ENCODE assay signal across 8 cellular contexts in genomic region chr19:12983091-12983490, GRCh38. TPM values are rescaled to one million over a fixed set of nuclear protein-coding genes. Genes with fewer than 3 reads are reported as not detected.
A peak's percentile ranks its signal among the peaks of the same experiment; 100 is the strongest.
DNase-seq lines count a peak whose midpoint lies in the region; ATAC-seq, FAIRE-seq and TF ChIP-seq lines count a peak whose summit lies in the region.
"Had no signal": no experiment of that assay in that cellular context is flagged by ENCODE, and none has a peak within 500 bp of the region (broad histone marks: within the 10 kb centered on the region; RNA-seq: fewer than 3 reads in every experiment).

No MANE protein-coding gene starts in this region.

- POLR2A ChIA-PET in HEK293 (lab: Yijun Ruan, JAX) (interaction anchor here (0.7 kb wide), 1 partner anchor 180 kb away, joined by 3 read pairs; no protein-coding TSS in a partner anchor), GM12878 (lab: Charles Lee) (no interaction called here)

- no peaks in the 10 kb centered on the region for H3K79me2 ChIP-seq in GM12878 (ENCODE audit: control insufficient read depth, insufficient read depth, low read length)

- H3K36me3 ChIP-seq in HEK293 (ENCODE audit: control insufficient read depth in 2 of 2, insufficient read depth in 1 of 2, low read length in 2 of 2) (no peaks in the 10 kb centered on the region), GM12878 (ENCODE audit: control insufficient read depth in 2 of 2, insufficient read depth in 2 of 2, low read length in 1 of 2) (no peaks in the 10 kb centered on the region), prostate gland (no peaks in the 10 kb centered on the region)

- H3K9me3 ChIP-seq in HEK293 (ENCODE audit: control insufficient read depth, insufficient read depth, low read depth, low read length) (no peaks in the 10 kb centered on the region), GM12878 (replicated peaks; ENCODE audit: control insufficient read depth, insufficient read depth, low read length) (no peaks in the 10 kb centered on the region), prostate gland (no peaks in the 10 kb centered on the region)

- H3K9me3 Mint-ChIP-seq in activated T-cell treated with anti-CD3 and anti-CD28 coated beads, Interleukin-2, amount 50 U/mL, for 4 hours, result no peaks in the 10 kb centered on the region
- H3K9me3 Mint-ChIP-seq: dendritic cell treated with granulocyte-macrophage colony-stimulating factor and Interleukin-4, amounts not matched to agents 40 ng/mL and 50 ng/mL, for 4 days had no signal

- H3K4me1 ChIP-seq in HEK293 (ENCODE audit: control insufficient read depth, insufficient read depth, low read length), result no peaks in the 10 kb centered on the region
- H3K4me1 ChIP-seq in GM12878 (ENCODE audit: control insufficient read depth, insufficient read depth, low read length), result no peaks in the 10 kb centered on the region; the same call in 1 of the 2 replicates
- H3K4me1 ChIP-seq in prostate gland (replicated peaks), result no peaks in the 10 kb centered on the region

- ATAC-seq in GM12878, result no peak
- no peak for ATAC-seq in activated T-cell treated with anti-CD3 and anti-CD28 coated beads, Interleukin-2, amount 50 U/mL, for 4 hours
- no peak for ATAC-seq in HG03442 (IDR thresholded peaks at IDR 0.05; ENCODE audit: unreplicated experiment)

- H3K4me3 Mint-ChIP-seq in activated T-cell treated with anti-CD3 and anti-CD28 coated beads, Interleukin-2, amount 50 U/mL, for 4 hours, result no peak overlapping the region
- H3K4me3 Mint-ChIP-seq: dendritic cell treated with granulocyte-macrophage colony-stimulating factor and Interleukin-4, amounts not matched to agents 40 ng/mL and 50 ng/mL, for 4 days had no signal

- BruUV-seq in GM12878 (replicated peaks; lab: Mats Ljungman, UMichigan), result no TSS peak

- TF ChIP-seq POLR2A in GM12878 (IDR thresholded peaks at IDR 0.05; ENCODE audit: low read depth, low read length) (no peak), prostate gland (IDR thresholded peaks at IDR 0.05) (no peak)

- in situ Hi-C loops in GM12878 (cut with MboI), result no loop called here

- TF ChIP-seq RAD21 in GM12878 (IDR thresholded peaks at IDR 0.05; ENCODE audit: insufficient read depth, low read depth, low read length), result no peak

- H3K4me3 ChIP-seq in HEK293 (ENCODE audit: low read depth, low read length) (peak overlapping the region; percentile 16), GM12878 (0 out of 2 replicates have a peak overlapping the region, but pooled peaks have one; percentile 16), prostate gland (peak overlapping the region; percentile 18 to 26)

- no peaks in the 10 kb centered on the region for H3K36me3 Mint-ChIP-seq in activated T-cell treated with anti-CD3 and anti-CD28 coated beads, Interleukin-2, amount 50 U/mL, for 4 hours (ENCODE audit: insufficient read depth)

- CTCF ChIA-PET in HEK293 (lab: Yijun Ruan, JAX), result interaction anchor here (0.6 to 13.3 kb wide), 11 partner anchors 18 to 633 kb away, joined by 3 to 274 read pairs (median 4); no protein-coding TSS in a partner anchor
- CTCF ChIA-PET in GM12878 (lab: Yijun Ruan, JAX), result interaction anchor here (0.5 to 13.5 kb wide), 7 partner anchors 18 to 360 kb away, joined by 3 to 247 read pairs (median 6); no protein-coding TSS in a partner anchor

- H3K27me3 Mint-ChIP-seq in activated T-cell treated with anti-CD3 and anti-CD28 coated beads, Interleukin-2, amount 50 U/mL, for 4 hours (ENCODE audit: low read depth), result peaks cover 8% of the 10 kb centered on the region

- no peak for DNase-seq in GM12878 (ENCODE audit: low read depth, low spot score)
- no peak for DNase-seq in prostate gland (ENCODE audit: low spot score)
- DNase-seq in activated T-cell treated with anti-CD3 and anti-CD28 coated beads, Interleukin-2, amount 50 U/mL, for 4 hours, result no peak
- DNase-seq in DMS114 treated with DMSO at 0.1 percent for 48 hours (lab: John Stamatoyannopoulos, UW; ENCODE audit: unreplicated experiment), result no peak

- TF ChIP-seq CTCF in HEK293 (tag by site-specific recombination; IDR thresholded peaks at IDR 0.05) (no peak), GM12878 (IDR thresholded peaks at IDR 0.05 in 2 of 3, conservative IDR thresholded peaks at IDR 0.05 in 1 of 3; ENCODE audit: control insufficient read depth in 2 of 3, extremely low read depth in 1 of 3, insufficient read depth in 1 of 3, low read depth in 3 of 3, low read length in 3 of 3) (no peak), prostate gland (IDR thresholded peaks at IDR 0.05) (no peak)

- H3K27me3 ChIP-seq in GM12878 (replicated peaks in 1 of 2; ENCODE audit: control insufficient read depth in 2 of 2, insufficient read depth in 2 of 2, low read length in 1 of 2), result peaks cover 0 to 3% of the 10 kb centered on the region in 2 experiments; a peak in 1 of 4 replicates
- no peaks in the 10 kb centered on the region for H3K27me3 ChIP-seq in prostate gland (replicated peaks; ENCODE audit: insufficient read depth)

- SMC1A ChIA-PET in GM12878 (lab: Charles Lee; ENCODE audit: uncharacterized antibody, unreplicated experiment), result no interaction called here

- H3K4me2 ChIP-seq in GM12878 (ENCODE audit: control insufficient read depth, insufficient read depth), result peak overlapping the region; percentile 33; the same call in 1 of the 2 replicates

- RAD21 ChIA-PET in GM12878 (lab: Charles Lee; ENCODE audit: unreplicated experiment), result no interaction called here

- H3K9ac ChIP-seq in GM12878 (ENCODE audit: control insufficient read depth, insufficient read depth, low read length), result no peak overlapping the region

- FAIRE-seq in GM12878 (lab: Jason Lieb, UNC), result no peak

- intact Hi-C loops in GM12878 (cut with micrococcal nuclease; ENCODE audit: unreplicated experiment), result no loop called here
- intact Hi-C loops in prostate gland (cut with DNase I), result loop anchor here (1.0 to 2.0 kb wide), 2 partner anchors 78 to 110 kb away; no protein-coding TSS in a partner anchor

- H3K27ac ChIP-seq in HEK293 (ENCODE audit: extremely low read depth, low read depth, low read length) (no peak overlapping the region), GM12878 (ENCODE audit: control insufficient read depth, insufficient read depth) (no peak overlapping the region), prostate gland (peak overlapping the region in 1 of 2 donors; percentile 47)

- no peak for TF ChIP-seq EP300 in GM12878 (IDR thresholded peaks at IDR 0.05; ENCODE audit: borderline replicate concordance in 1 of 2, control insufficient read depth in 1 of 2, low read depth in 2 of 2, low read length in 2 of 2)

- H2AFZ ChIP-seq in GM12878 (ENCODE audit: control insufficient read depth, low read depth, low read length), result no peak overlapping the region

- no peaks in the 10 kb centered on the region for H4K20me1 ChIP-seq in GM12878 (ENCODE audit: control insufficient read depth, insufficient read depth)

- WGBS in GM12878 (ENCODE audit: insufficient coverage, insufficient replicate concordance, low lambda C conversion rate, missing lambda C conversion rate), result 38% methylated on average over 10 of the region's 10 CpGs
- 55% methylated on average over 10 of the region's 10 CpGs for WGBS in prostate gland

- peaks cover 5% of the 10 kb centered on the region for H3K4me1 Mint-ChIP-seq in activated T-cell treated with anti-CD3 and anti-CD28 coated beads, Interleukin-2, amount 50 U/mL, for 4 hours (ENCODE audit: low read depth)

RNA-seq across cellular contexts. Expression of gene NFIX, which starts 12.2 kb away (rescaled TPM):
- total RNA-seq in GM12878 (2013; cell fraction: nucleolus; rRNA removed), result 1.3 and 1.6 TPM in 2 replicates
- 0.22 and 0.28 TPM in 2 replicates for total RNA-seq in GM12878 (2014; rRNA removed)
- total RNA-seq in GM12878 (2014; rRNA removed; fragmentation: Illumina TruSeq; extraction: Trizol), result 0.13 and 0.18 TPM in 2 replicates
- 2.2 and 2.9 TPM in 2 replicates for total RNA-seq in GM12878 (2021)
- polyA plus RNA-seq in GM12878 (2011; ENCODE audit: low read depth), result not detected
- polyA plus RNA-seq in GM12878 (2011; rRNA removed), result 0.19 and 0.88 TPM in 2 replicates
- polyA plus RNA-seq in GM12878 (2011; cell fraction: cytosol; rRNA removed), result 0.49 and 0.70 TPM in 2 replicates
- 1.3 and 2.0 TPM in 2 replicates for polyA plus RNA-seq in GM12878 (2011; cell fraction: nucleus; rRNA removed)
- 0.41 and 0.57 TPM in 2 replicates for polyA plus RNA-seq in GM12878 (2012)
- polyA plus RNA-seq in GM12878 (2014; fragmentation: Illumina TruSeq; extraction: Trizol), result 0.22 and 0.28 TPM in 2 replicates
- polyA plus RNA-seq in GM12878 (2014; fragmentation: Nextera tagmentation; extraction: Ambion mirVana), result under 1 TPM; 0.02 TPM
- polyA plus RNA-seq in GM12878 (2014; rRNA removed), result 0.32 and 0.94 TPM in 2 replicates
- polyA plus RNA-seq in GM12878 (2016; fragmentation: Nextera tagmentation; extraction: Ambion mirVana), result under 1 TPM; 0.20 to 0.49 TPM
- polyA minus RNA-seq in GM12878 (2011; rRNA and poly(A)+ RNA removed), result 0.29 and 1.1 TPM in 2 replicates
- polyA minus RNA-seq in GM12878 (2011; cell fraction: cytosol; rRNA and poly(A)+ RNA removed), result 0.94 TPM in 1 of 2 replicates, not detected in the other
- polyA minus RNA-seq in GM12878 (2011; cell fraction: nucleus; rRNA and poly(A)+ RNA removed), result 1.6 and 2.1 TPM in 2 replicates
- total RNA-seq in prostate gland, result 100 to 1,000 TPM; 185 to 286 TPM
- total RNA-seq in activated T-cell treated with anti-CD3 and anti-CD28 coated beads, Interleukin-2, amount 50 U/mL, for 4 hours, result 10 to 100 TPM; 11.1 to 20.4 (median 16.1) TPM

RNA-seq across cellular contexts. Expression of gene DAND5, which starts 13.7 kb away (rescaled TPM):
- 0.24 and 0.27 TPM in 2 replicates for total RNA-seq in GM12878 (2013; cell fraction: nucleolus; rRNA removed)
- total RNA-seq in GM12878 (2014; rRNA removed), result 0.06 TPM in 1 of 2 replicates, not detected in the other
- total RNA-seq in GM12878 (2014; rRNA removed; fragmentation: Illumina TruSeq; extraction: Trizol), result not detected in 2 replicates
- 0.11 and 0.15 TPM in 2 replicates for total RNA-seq in GM12878 (2021)
- not detected for polyA plus RNA-seq in GM12878 (2011; ENCODE audit: low read depth)
- 0.04 TPM in 1 of 2 replicates, not detected in the other for polyA plus RNA-seq in GM12878 (2011; rRNA removed)
- 0.03 and 0.07 TPM in 2 replicates for polyA plus RNA-seq in GM12878 (2011; cell fraction: cytosol; rRNA removed)
- polyA plus RNA-seq in GM12878 (2011; cell fraction: nucleus; rRNA removed), result 0.06 and 0.18 TPM in 2 replicates
- 0.06 and 0.14 TPM in 2 replicates for polyA plus RNA-seq in GM12878 (2012)
- 0.10 TPM in 1 of 2 replicates, not detected in the other for polyA plus RNA-seq in GM12878 (2014; fragmentation: Illumina TruSeq; extraction: Trizol)
- under 1 TPM in 1 of 2 experiments, not detected in 1; 0.15 TPM for polyA plus RNA-seq in GM12878 (2014; fragmentation: Nextera tagmentation; extraction: Ambion mirVana)
- polyA plus RNA-seq in GM12878 (2014; rRNA removed), result 0.12 TPM in 1 of 2 replicates, not detected in the other
- polyA plus RNA-seq in GM12878 (2016; fragmentation: Nextera tagmentation; extraction: Ambion mirVana), result under 1 TPM in 1 of 2 experiments, not detected in 1; 0.10 TPM
- not detected in 2 replicates for polyA minus RNA-seq in GM12878 (2011; rRNA and poly(A)+ RNA removed)
- polyA minus RNA-seq in GM12878 (2011; cell fraction: cytosol; rRNA and poly(A)+ RNA removed), result not detected in 2 replicates
- not detected in 2 replicates for polyA minus RNA-seq in GM12878 (2011; cell fraction: nucleus; rRNA and poly(A)+ RNA removed)
- total RNA-seq in prostate gland, result 1 to 10 TPM in 1 of 2 donors, not detected in 1; 1.8 TPM
- not detected for total RNA-seq in activated T-cell treated with anti-CD3 and anti-CD28 coated beads, Interleukin-2, amount 50 U/mL, for 4 hours
- total RNA-seq: mesenteric fat pad had no signal

RNA-seq across cellular contexts. Expression of gene GADD45GIP1, which starts 26.1 kb away (rescaled TPM):
- total RNA-seq in GM12878 (2013; cell fraction: nucleolus; rRNA removed), result 4.0 and 4.6 TPM in 2 replicates
- total RNA-seq in GM12878 (2014; rRNA removed) (37.6 and 56.4 TPM in 2 replicates), GM12878 (2014; rRNA removed; fragmentation: Illumina TruSeq; extraction: Trizol) (17.6 and 19.2 TPM in 2 replicates), GM12878 (2021) (35.0 and 35.4 TPM in 2 replicates), prostate gland (10 to 100 TPM; 29.9 to 58.7 TPM)
- 6.0 TPM for polyA plus RNA-seq in GM12878 (2011; ENCODE audit: low read depth)
- polyA plus RNA-seq in GM12878 (2011; rRNA removed) (17.7 and 25.3 TPM in 2 replicates), GM12878 (2014; fragmentation: Illumina TruSeq; extraction: Trizol) (1.00 and 6.4 TPM in 2 replicates), GM12878 (2014; fragmentation: Nextera tagmentation; extraction: Ambion mirVana) (10 to 100 TPM in 1 of 2 experiments, 1 to 10 TPM in 1; 5.1 to 13.4 TPM), GM12878 (2014; rRNA removed) (58.1 and 68.0 TPM in 2 replicates), GM12878 (2016; fragmentation: Nextera tagmentation; extraction: Ambion mirVana) (100 to 1,000 TPM; 124 to 136 TPM)
- polyA plus RNA-seq in GM12878 (2011; cell fraction: cytosol; rRNA removed), result 30.0 and 57.0 TPM in 2 replicates
- polyA plus RNA-seq in GM12878 (2011; cell fraction: nucleus; rRNA removed), result 19.1 and 26.2 TPM in 2 replicates
- polyA plus RNA-seq in GM12878 (2012), result 22.5 and 26.2 TPM in 2 replicates
- 2.2 and 6.9 TPM in 2 replicates for polyA minus RNA-seq in GM12878 (2011; rRNA and poly(A)+ RNA removed)
- 6.0 and 7.7 TPM in 2 replicates for polyA minus RNA-seq in GM12878 (2011; cell fraction: cytosol; rRNA and poly(A)+ RNA removed)
- 3.3 and 4.9 TPM in 2 replicates for polyA minus RNA-seq in GM12878 (2011; cell fraction: nucleus; rRNA and poly(A)+ RNA removed)
- 10 to 100 TPM; 60.5 to 65.2 (median 61.8) TPM for total RNA-seq in activated T-cell treated with anti-CD3 and anti-CD28 coated beads, Interleukin-2, amount 50 U/mL, for 4 hours

RNA-seq across cellular contexts. Expression of gene RAD23A, which starts 37.4 kb away (rescaled TPM):
- 44.3 and 50.3 TPM in 2 replicates for total RNA-seq in GM12878 (2013; cell fraction: nucleolus; rRNA removed)
- 158 TPM in 2 replicates for total RNA-seq in GM12878 (2014; rRNA removed)
- total RNA-seq in GM12878 (2014; rRNA removed; fragmentation: Illumina TruSeq; extraction: Trizol), result 84.3 and 95.4 TPM in 2 replicates
- 133 and 138 TPM in 2 replicates for total RNA-seq in GM12878 (2021)
- 41.1 TPM for polyA plus RNA-seq in GM12878 (2011; ENCODE audit: low read depth)
- polyA plus RNA-seq in GM12878 (2011; rRNA removed), result 23.1 and 37.9 TPM in 2 replicates
- 103 and 123 TPM in 2 replicates for polyA plus RNA-seq in GM12878 (2011; cell fraction: cytosol; rRNA removed)
- polyA plus RNA-seq in GM12878 (2011; cell fraction: nucleus; rRNA removed), result 73.1 and 88.3 TPM in 2 replicates
- polyA plus RNA-seq in GM12878 (2012), result 119 and 125 TPM in 2 replicates
- polyA plus RNA-seq in GM12878 (2014; fragmentation: Illumina TruSeq; extraction: Trizol), result 70.5 and 104 TPM in 2 replicates
- 10 to 100 TPM in 1 of 2 experiments, 1 to 10 TPM in 1; 8.8 to 33.5 TPM for polyA plus RNA-seq in GM12878 (2014; fragmentation: Nextera tagmentation; extraction: Ambion mirVana)
- 135 and 153 TPM in 2 replicates for polyA plus RNA-seq in GM12878 (2014; rRNA removed)
- polyA plus RNA-seq in GM12878 (2016; fragmentation: Nextera tagmentation; extraction: Ambion mirVana), result 100 to 1,000 TPM; 196 to 198 TPM
- 38.4 and 68.4 TPM in 2 replicates for polyA minus RNA-seq in GM12878 (2011; rRNA and poly(A)+ RNA removed)
- 66.6 and 75.7 TPM in 2 replicates for polyA minus RNA-seq in GM12878 (2011; cell fraction: cytosol; rRNA and poly(A)+ RNA removed)
- polyA minus RNA-seq in GM12878 (2011; cell fraction: nucleus; rRNA and poly(A)+ RNA removed), result 13.5 and 29.3 TPM in 2 replicates
- 100 to 1,000 TPM; 113 to 145 TPM for total RNA-seq in prostate gland
- 100 to 1,000 TPM; 256 to 265 (median 264) TPM for total RNA-seq in activated T-cell treated with anti-CD3 and anti-CD28 coated beads, Interleukin-2, amount 50 U/mL, for 4 hours

RNA-seq across cellular contexts. Expression of gene CALR, which starts 44.7 kb away (rescaled TPM):
- 351 and 375 TPM in 2 replicates for total RNA-seq in GM12878 (2013; cell fraction: nucleolus; rRNA removed)
- total RNA-seq in GM12878 (2014; rRNA removed), result 824 and 916 TPM in 2 replicates
- total RNA-seq in GM12878 (2014; rRNA removed; fragmentation: Illumina TruSeq; extraction: Trizol), result 719 and 809 TPM in 2 replicates
- total RNA-seq in GM12878 (2021), result 891 and 983 TPM in 2 replicates
- polyA plus RNA-seq in GM12878 (2011; ENCODE audit: low read depth), result 350 TPM
- polyA plus RNA-seq in GM12878 (2011; rRNA removed), result 360 and 518 TPM in 2 replicates
- polyA plus RNA-seq in GM12878 (2011; cell fraction: cytosol; rRNA removed), result 446 and 500 TPM in 2 replicates
- 301 and 348 TPM in 2 replicates for polyA plus RNA-seq in GM12878 (2011; cell fraction: nucleus; rRNA removed)
- polyA plus RNA-seq in GM12878 (2012), result 611 and 859 TPM in 2 replicates
- polyA plus RNA-seq in GM12878 (2014; fragmentation: Illumina TruSeq; extraction: Trizol), result 690 and 703 TPM in 2 replicates
- 100 to 1,000 TPM; 202 to 216 TPM for polyA plus RNA-seq in GM12878 (2014; fragmentation: Nextera tagmentation; extraction: Ambion mirVana)
- 685 and 856 TPM in 2 replicates for polyA plus RNA-seq in GM12878 (2014; rRNA removed)
- 1,000 to 10,000 TPM; 1,394 to 1,451 TPM for polyA plus RNA-seq in GM12878 (2016; fragmentation: Nextera tagmentation; extraction: Ambion mirVana)
- 519 and 607 TPM in 2 replicates for polyA minus RNA-seq in GM12878 (2011; rRNA and poly(A)+ RNA removed)
- polyA minus RNA-seq in GM12878 (2011; cell fraction: cytosol; rRNA and poly(A)+ RNA removed), result 268 and 328 TPM in 2 replicates
- 136 and 245 TPM in 2 replicates for polyA minus RNA-seq in GM12878 (2011; cell fraction: nucleus; rRNA and poly(A)+ RNA removed)
- total RNA-seq in prostate gland, result 100 to 1,000 TPM; 532 to 980 TPM
- total RNA-seq in activated T-cell treated with anti-CD3 and anti-CD28 coated beads, Interleukin-2, amount 50 U/mL, for 4 hours, result 1,000 to 10,000 TPM; 1,489 to 1,621 (median 1,575) TPM

Comparison
In these comparisons a context has a peak if more than half of its experiments do, and no peak if none do; other contexts are left out.
1. RNA of gene NFIX, which starts 12.2 kb away (total RNA-seq): 185 to 286 TPM in prostate gland; 11.1 to 20.4 TPM in activated T-cell treated with anti-CD3 and anti-CD28 coated beads, Interleukin-2, amount 50 U/mL, for 4 hours and 0.13 to 2.9 TPM in GM12878; every median in the first group is over 4 times any median in the second.
2. Of the 9 proteins assayed by ChIP-seq in both HEK293 and GM12878: peak only in HEK293: ZBTB11; only in GM12878: none; in both: none; in neither: 8.
3. Peak in every context shown above with its lines, with median percentiles within 50 percentile points of each other: H3K4me3 ChIP-seq.